ENCODE assay signal across 28 cellular contexts in genomic region chr18:23205980-23206379, GRCh38.
"Had no signal": no experiment of that assay in that cellular context is flagged by ENCODE, and none has a peak within 500 bp of the region (broad histone marks: within the 10 kb centered on the region; RNA-seq: fewer than 3 reads in every experiment).

No MANE protein-coding gene starts in this region.

- DNase-seq: activated CD4-positive, alpha-beta T cell treated with anti-CD3 and anti-CD28 coated beads, Interleukin-2, amount 50 U/mL, for 1 hour; activated CD8-positive, alpha-beta memory T cell treated with anti-CD3 and anti-CD28 coated beads, Interleukin-2, amount 10 ng/mL, durations not matched to agents 7 days and 5 days; activated CD8-positive, alpha-beta T cell treated with anti-CD3 and anti-CD28 coated beads, Interleukin-2, amount 10 ng/mL, durations not matched to agents 7 days and 5 days; activated naive CD4-positive, alpha-beta T cell; activated naive CD8-positive, alpha-beta T cell treated with anti-CD3 and anti-CD28 coated beads, Interleukin-2, amount 10 ng/mL, durations not matched to agents 7 days and 5 days; activated T-cell treated with anti-CD3 and anti-CD28 coated beads, Interleukin-2, amount 50 U/mL, for 48 hours; amniotic stem cell; central memory CD4-positive, alpha-beta T cell; effector CD4-positive, alpha-beta T cell; foreskin keratinocyte; heart left ventricle; midbrain; naive thymus-derived CD4-positive, alpha-beta T cell; nucleus accumbens; pancreas; psoas muscle; stimulated activated CD4-positive, alpha-beta T cell treated with anti-CD3 and anti-CD28 coated beads, Interleukin-1b, Interleukin-23, amount 100 ng/mL, for 48 hours; stimulated activated naive CD4-positive, alpha-beta T cell treated with Interleukin-2 at 50 U/mL for 16 hours; SW 1271; T-helper 9 cell; thyroid gland; upper lobe of right lung had no signal

- ATAC-seq: activated CD4-positive, CD25-positive, alpha-beta regulatory T cell treated with anti-CD3 and anti-CD28 coated beads, Interleukin-2, amount 50 U/mL, for 24 hours; activated CD8-positive, alpha-beta memory T cell treated with anti-CD3 and anti-CD28 coated beads, Interleukin-2, amount 10 ng/mL, durations not matched to agents 7 days and 5 days; activated CD8-positive, alpha-beta T cell treated with anti-CD3 and anti-CD28 coated beads, Interleukin-2, amount 10 ng/mL, durations not matched to agents 7 days and 5 days; foreskin keratinocyte; heart left ventricle; naive thymus-derived CD4-positive, alpha-beta T cell; pancreas; psoas muscle; upper lobe of right lung had no signal

- H3K4me2 ChIP-seq: smooth muscle cell had no signal

- H3K36me3 ChIP-seq: esophagus muscularis mucosa, heart left ventricle, pancreas, thyroid gland, upper lobe of right lung had no signal

- H3K27me3 ChIP-seq: esophagus muscularis mucosa, heart left ventricle, pancreas, thyroid gland, upper lobe of right lung had no signal

- H3K27ac ChIP-seq: esophagus muscularis mucosa, foreskin keratinocyte, heart left ventricle, pancreas, psoas muscle, thyroid gland, upper lobe of right lung, VCaP had no signal

- H3K9me3 ChIP-seq: pancreas, psoas muscle, thyroid gland, upper lobe of right lung had no signal

- H3K4me1 ChIP-seq: esophagus muscularis mucosa, foreskin keratinocyte, pancreas, psoas muscle had no signal

- H3K4me3 Mint-ChIP-seq: activated CD8-positive, alpha-beta memory T cell treated with anti-CD3 and anti-CD28 coated beads, Interleukin-2, amount 10 ng/mL, durations not matched to agents 7 days and 5 days; activated CD8-positive, alpha-beta T cell treated with anti-CD3 and anti-CD28 coated beads, Interleukin-2, amount 10 ng/mL, durations not matched to agents 7 days and 5 days; activated naive CD8-positive, alpha-beta T cell treated with anti-CD3 and anti-CD28 coated beads, Interleukin-2, amount 10 ng/mL, durations not matched to agents 7 days and 5 days; dendritic cell treated with granulocyte-macrophage colony-stimulating factor and Interleukin-4, amounts not matched to agents 40 ng/mL and 50 ng/mL, for 4 days; naive thymus-derived CD4-positive, alpha-beta T cell; T-helper 1 cell treated with Interleukin-12 subunit alpha and Interleukin-12 subunit beta and Interleukin-4 antibody, amounts not matched to agents 30 μg/mL and 1 μg/mL, for 36 hours had no signal

- H3K4me3 ChIP-seq: esophagus muscularis mucosa, heart left ventricle, pancreas, psoas muscle, smooth muscle cell, thyroid gland, upper lobe of right lung had no signal

- H3K27ac Mint-ChIP-seq: activated CD8-positive, alpha-beta memory T cell treated with anti-CD3 and anti-CD28 coated beads, Interleukin-2, amount 10 ng/mL, durations not matched to agents 7 days and 5 days; activated CD8-positive, alpha-beta T cell treated with anti-CD3 and anti-CD28 coated beads, Interleukin-2, amount 10 ng/mL, durations not matched to agents 7 days and 5 days; activated naive CD8-positive, alpha-beta T cell treated with anti-CD3 and anti-CD28 coated beads, Interleukin-2, amount 10 ng/mL, durations not matched to agents 7 days and 5 days; dendritic cell treated with granulocyte-macrophage colony-stimulating factor and Interleukin-4, amounts not matched to agents 40 ng/mL and 50 ng/mL, for 4 days; T-helper 1 cell treated with Interleukin-12 subunit alpha and Interleukin-12 subunit beta and Interleukin-4 antibody, amounts not matched to agents 30 μg/mL and 1 μg/mL, for 36 hours had no signal
